31 cellular contexts compared by ENCODE assay signal in the genomic region with DNA sequence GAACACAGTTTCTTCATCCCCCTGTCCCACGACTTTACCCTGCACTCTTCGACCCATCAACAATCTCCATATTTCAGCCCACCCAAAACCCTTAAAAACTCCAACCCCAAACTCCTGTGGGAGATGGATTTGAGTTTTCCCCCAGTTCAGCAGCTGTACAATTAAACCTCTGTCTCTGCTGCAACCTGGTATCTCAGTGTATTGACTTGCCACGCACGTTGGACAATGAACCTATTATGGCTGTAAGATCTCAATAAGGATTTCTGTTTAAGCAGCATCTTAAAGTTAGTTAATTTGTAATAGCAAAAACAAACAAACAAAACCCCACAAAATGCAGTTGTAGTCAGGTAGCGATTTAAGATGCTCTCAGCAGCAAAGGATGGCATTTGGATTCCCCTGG.
"Had no signal": no experiment of that assay in that cellular context is flagged by ENCODE, and none has a peak within 500 bp of the region (broad histone marks: within the 10 kb centered on the region; RNA-seq: fewer than 3 reads in every experiment).

No MANE protein-coding gene starts in this region.

- H3K4me3 Mint-ChIP-seq: activated CD4-positive, alpha-beta memory T cell treated with anti-CD3 and anti-CD28 coated beads for 36 hours; activated CD4-positive, alpha-beta T cell treated with anti-CD3 and anti-CD28 coated beads for 36 hours; activated CD4-positive, alpha-beta T cell treated with anti-CD3 and anti-CD28 coated beads, Interleukin-2, amount 10 ng/mL, durations not matched to agents 24 days and 14 days; activated CD8-positive, alpha-beta memory T cell treated with anti-CD3 and anti-CD28 coated beads, Interleukin-2, amount 10 ng/mL, durations not matched to agents 7 days and 5 days; activated CD8-positive, alpha-beta T cell treated with anti-CD3 and anti-CD28 coated beads, Interleukin-2, amount 10 ng/mL, durations not matched to agents 7 days and 5 days; activated naive CD4-positive, alpha-beta T cell treated with anti-CD3 and anti-CD28 coated beads for 36 hours; activated naive CD4-positive, alpha-beta T cell treated with anti-CD3 and anti-CD28 coated beads, Interleukin-2, amount 50 U/mL, for 24 hours; activated naive CD8-positive, alpha-beta T cell treated with anti-CD3 and anti-CD28 coated beads for 36 hours; activated naive CD8-positive, alpha-beta T cell treated with anti-CD3 and anti-CD28 coated beads, Interleukin-2, amount 50 U/mL, for 24 hours; activated T-helper 1 cell treated with anti-CD3 and anti-CD28 coated beads, Interleukin-12 subunit alpha, Interleukin-12 subunit beta, Interleukin-2, Interleukin-4 antibody, amounts not matched to agents 30 ng/mL and 10 ng/mL and 1 ng/mL, durations not matched to agents 14 hours and 24 hours and 36 hours; T-helper 17 cell; T-helper 2 cell treated with Interferon-gamma antibody and Interleukin-4, amounts not matched to agents 5 μg/mL and 100 μg/mL, for 36 hours had no signal

- H3K27me3 ChIP-seq: adrenal gland, body of pancreas, gastrocnemius medialis, heart left ventricle had no signal

- H3K27ac Mint-ChIP-seq: activated CD4-positive, alpha-beta memory T cell treated with anti-CD3 and anti-CD28 coated beads for 36 hours; activated CD4-positive, alpha-beta T cell treated with anti-CD3 and anti-CD28 coated beads for 36 hours; activated CD4-positive, alpha-beta T cell treated with anti-CD3 and anti-CD28 coated beads, Interleukin-2, amount 10 ng/mL, durations not matched to agents 24 days and 14 days; activated CD8-positive, alpha-beta memory T cell treated with anti-CD3 and anti-CD28 coated beads, Interleukin-2, amount 10 ng/mL, durations not matched to agents 7 days and 5 days; activated CD8-positive, alpha-beta T cell treated with anti-CD3 and anti-CD28 coated beads, Interleukin-2, amount 10 ng/mL, durations not matched to agents 7 days and 5 days; activated naive CD4-positive, alpha-beta T cell treated with anti-CD3 and anti-CD28 coated beads for 36 hours; activated naive CD4-positive, alpha-beta T cell treated with anti-CD3 and anti-CD28 coated beads, Interleukin-2, amount 50 U/mL, for 24 hours; activated naive CD8-positive, alpha-beta T cell treated with anti-CD3 and anti-CD28 coated beads for 36 hours; activated naive CD8-positive, alpha-beta T cell treated with anti-CD3 and anti-CD28 coated beads, Interleukin-2, amount 50 U/mL, for 24 hours; activated T-helper 1 cell treated with anti-CD3 and anti-CD28 coated beads, Interleukin-12 subunit alpha, Interleukin-12 subunit beta, Interleukin-2, Interleukin-4 antibody, amounts not matched to agents 30 ng/mL and 10 ng/mL and 1 ng/mL, durations not matched to agents 14 hours and 24 hours and 36 hours; activated T-helper 2 cell treated with anti-CD3 and anti-CD28 coated beads, Interferon-gamma antibody, Interleukin-2, Interleukin-4, amounts not matched to agents 10 μg/mL and 5 μg/mL and 100 μg/mL, durations not matched to agents 14 hours and 24 hours and 36 hours; T-helper 17 cell; T-helper 2 cell treated with Interferon-gamma antibody and Interleukin-4, amounts not matched to agents 5 μg/mL and 100 μg/mL, for 36 hours had no signal

- H3K27me3 Mint-ChIP-seq: activated CD4-positive, alpha-beta memory T cell treated with anti-CD3 and anti-CD28 coated beads for 36 hours; activated CD4-positive, alpha-beta T cell treated with anti-CD3 and anti-CD28 coated beads for 36 hours; activated CD8-positive, alpha-beta memory T cell treated with anti-CD3 and anti-CD28 coated beads, Interleukin-2, amount 10 ng/mL, durations not matched to agents 7 days and 5 days; activated naive CD4-positive, alpha-beta T cell treated with anti-CD3 and anti-CD28 coated beads, Interleukin-2, amount 50 U/mL, for 24 hours; activated naive CD8-positive, alpha-beta T cell treated with anti-CD3 and anti-CD28 coated beads for 36 hours; activated naive CD8-positive, alpha-beta T cell treated with anti-CD3 and anti-CD28 coated beads, Interleukin-2, amount 50 U/mL, for 24 hours; T-helper 17 cell had no signal

- H3K9me3 ChIP-seq: adrenal gland, body of pancreas, gastrocnemius medialis, heart left ventricle had no signal

- H3K4me3 ChIP-seq: adrenal gland, body of pancreas, gastrocnemius medialis, heart left ventricle had no signal

- H3K36me3 ChIP-seq: adrenal gland, gastrocnemius medialis, heart left ventricle had no signal

- DNase-seq: activated CD4-positive, alpha-beta memory T cell treated with anti-CD3 and anti-CD28 coated beads for 36 hours; activated CD4-positive, alpha-beta T cell treated with anti-CD3 and anti-CD28 coated beads for 36 hours; activated CD4-positive, alpha-beta T cell treated with anti-CD3 and anti-CD28 coated beads, Interleukin-2, amount 10 ng/mL, durations not matched to agents 24 days and 14 days; activated CD4-positive, CD25-positive, alpha-beta regulatory T cell; activated CD4-positive, CD25-positive, alpha-beta regulatory T cell treated with anti-CD3 and anti-CD28 coated beads, Interleukin-2, amount 50 U/mL, for 72 hours; activated CD8-positive, alpha-beta memory T cell treated with anti-CD3 and anti-CD28 coated beads, Interleukin-2, amount 10 ng/mL, durations not matched to agents 7 days and 5 days; activated CD8-positive, alpha-beta memory T cell treated with anti-CD3 and anti-CD28 coated beads, Interleukin-2, amount 50 U/mL, for 4 hours; activated CD8-positive, alpha-beta T cell treated with anti-CD3 and anti-CD28 coated beads, Interleukin-2, amount 10 ng/mL, durations not matched to agents 7 days and 5 days; activated effector memory CD4-positive, alpha-beta T cell treated with anti-CD3 and anti-CD28 coated beads, Interleukin-2, amount 50 U/mL, for 16 hours; activated naive CD4-positive, alpha-beta T cell treated with anti-CD3 and anti-CD28 coated beads for 36 hours; activated naive CD8-positive, alpha-beta T cell treated with anti-CD3 and anti-CD28 coated beads for 36 hours; activated naive CD8-positive, alpha-beta T cell treated with anti-CD3 and anti-CD28 coated beads, Interleukin-2, amount 50 U/mL, for 24 hours; activated T-cell treated with anti-CD3 and anti-CD28 coated beads, Interleukin-2, amount 50 U/mL, for 1 hour; activated T-cell treated with anti-CD3 and anti-CD28 coated beads, Interleukin-2, amount 50 U/mL, for 48 hours; adrenal gland; amygdala; aorta; body of pancreas; caudate nucleus; effector CD8-positive, alpha-beta T cell; foreskin fibroblast; gastrocnemius medialis; glutamatergic neuron; heart left ventricle; T-helper 1 cell; T-helper 17 cell had no signal

- H3K27ac ChIP-seq: body of pancreas, epithelial cell of prostate, gastrocnemius medialis, heart left ventricle had no signal

- H3K9me3 Mint-ChIP-seq: activated CD4-positive, alpha-beta memory T cell treated with anti-CD3 and anti-CD28 coated beads for 36 hours; activated naive CD4-positive, alpha-beta T cell treated with anti-CD3 and anti-CD28 coated beads for 36 hours; activated naive CD4-positive, alpha-beta T cell treated with anti-CD3 and anti-CD28 coated beads, Interleukin-2, amount 50 U/mL, for 24 hours; activated naive CD8-positive, alpha-beta T cell treated with anti-CD3 and anti-CD28 coated beads for 36 hours; activated naive CD8-positive, alpha-beta T cell treated with anti-CD3 and anti-CD28 coated beads, Interleukin-2, amount 50 U/mL, for 24 hours; activated T-helper 2 cell treated with anti-CD3 and anti-CD28 coated beads, Interferon-gamma antibody, Interleukin-2, Interleukin-4, amounts not matched to agents 10 μg/mL and 5 μg/mL and 100 μg/mL, durations not matched to agents 14 hours and 24 hours and 36 hours; T-helper 2 cell treated with Interferon-gamma antibody and Interleukin-4, amounts not matched to agents 5 μg/mL and 100 μg/mL, for 36 hours had no signal
